ENCODE assay signal across 8 cellular contexts in the genomic region with DNA sequence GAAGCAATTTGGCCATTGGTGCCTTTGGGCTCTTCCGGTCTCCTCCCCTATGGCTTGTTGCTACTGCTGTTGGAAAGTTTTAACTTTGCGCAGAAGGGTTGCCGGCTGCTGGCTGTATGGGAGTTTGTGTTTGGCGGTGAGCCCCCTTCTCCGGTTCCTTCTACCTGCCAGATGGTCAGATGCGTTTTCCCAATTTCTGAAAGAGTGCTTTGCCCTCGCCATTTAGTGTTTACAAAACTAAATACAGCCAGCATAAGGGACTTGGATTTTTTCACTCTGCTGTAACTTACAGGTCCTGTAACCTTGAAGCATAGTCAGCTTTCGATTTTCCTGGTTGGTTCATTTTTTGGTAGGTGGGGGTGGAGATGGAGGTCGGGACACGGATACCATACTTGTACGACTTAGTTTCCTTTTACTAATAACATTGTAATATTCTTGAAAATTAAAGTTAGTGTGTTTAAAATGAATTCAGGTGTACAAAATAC. TPM values are rescaled to one million over a fixed set of nuclear protein-coding genes. Genes with fewer than 3 reads are reported as not detected.
DNase-seq lines count a peak whose midpoint lies in the region; ATAC-seq and TF ChIP-seq lines count a peak whose summit lies in the region.

No MANE protein-coding gene starts in this region.

- H3K9ac ChIP-seq in mammary epithelial cell (ENCODE audit: insufficient read depth, low read length), result peak overlapping the region; percentile 99

- H3K27ac ChIP-seq in mammary epithelial cell (ENCODE audit: insufficient read depth, low read depth, low read length), result peak overlapping the region; percentile 98
- H3K27ac ChIP-seq in thoracic aorta, result peak overlapping the region; percentile 99 to 100

- WGBS in mammary epithelial cell (ENCODE audit: low coverage, missing lambda C conversion rate), result 0% methylated on average over 11 of the region's 11 CpGs

- intact Hi-C loops in mammary epithelial cell (cut with micrococcal nuclease), result loop anchor here (1.0 to 2.0 kb wide), 4 partner anchors 19 to 161 kb away; a partner anchor contains a TSS

- CTCF ChIA-PET in mammary epithelial cell (lab: Charles Lee; ENCODE audit: low non-redundant PET), result interaction anchor here (0.5 kb wide), 1 partner anchor 93 kb away, joined by 6 read pairs; no protein-coding TSS in a partner anchor

- H3K27me3 ChIP-seq in mammary epithelial cell (ENCODE audit: insufficient read depth, low read length) (no peaks in the 10 kb centered on the region), thoracic aorta (replicated peaks; ENCODE audit: insufficient read depth) (no peaks in the 10 kb centered on the region)

- peak overlapping the region; percentile 89 for H2AFZ ChIP-seq in mammary epithelial cell (ENCODE audit: low read depth, low read length)

- H4K20me1 ChIP-seq in mammary epithelial cell (ENCODE audit: insufficient read depth, low read length), result no peaks in the 10 kb centered on the region

- no peaks in the 10 kb centered on the region for H3K36me3 ChIP-seq in mammary epithelial cell (ENCODE audit: insufficient read depth, low read length)
- no peaks in the 10 kb centered on the region for H3K36me3 ChIP-seq in thoracic aorta

- H3K9me3 ChIP-seq in mammary epithelial cell (replicated peaks; ENCODE audit: insufficient read depth, low read length), result no peaks in the 10 kb centered on the region
- no peaks in the 10 kb centered on the region for H3K9me3 ChIP-seq in thoracic aorta

- H3K4me3 ChIP-seq in mammary epithelial cell (replicated peaks in 1 of 3; ENCODE audit: insufficient read depth in 1 of 3, low read depth in 2 of 3, low read length in 3 of 3) (peak overlapping the region; percentile 80 to 100 (median 84)), thoracic aorta (peak overlapping the region; percentile 83)

- no peak for TF ChIP-seq CTCF in mammary epithelial cell (conservative IDR thresholded peaks at IDR 0.05 in 1 of 2, IDR thresholded peaks at IDR 0.05 in 1 of 2; ENCODE audit: extremely low read depth in 1 of 2, insufficient read depth in 1 of 2, low read depth in 1 of 2, low read length in 2 of 2)
- TF ChIP-seq CTCF in thoracic aorta (IDR thresholded peaks at IDR 0.05), result no peak

- ATAC-seq in HG02623 (IDR thresholded peaks at IDR 0.05; ENCODE audit: unreplicated experiment) (peak; percentile 16), thoracic aorta (ENCODE audit: insufficient number of reproducible peaks, low FRiP score, low read depth) (no peak)

- in situ Hi-C loops in mammary epithelial cell (cut with MboI; ENCODE audit: low sequenced_read_pairs in 2 of 2), result no loop called here

- no TSS peak for BruUV-seq in mammary epithelial cell (replicated peaks; lab: Mats Ljungman, UMichigan)

- dilution Hi-C loops in mammary epithelial cell (cut with HindIII; ENCODE audit: low sequenced_read_pairs), result no loop called here

- peak overlapping the region; percentile 78 for H3K4me2 ChIP-seq in mammary epithelial cell (ENCODE audit: insufficient read depth, low read depth, low read length)

- DNase-seq in activated CD8-positive, alpha-beta memory T cell treated with anti-CD3 and anti-CD28 coated beads, Interleukin-2, amount 50 U/mL, for 24 hours (ENCODE audit: extremely low read depth), result peak; percentile 51
- no peak for DNase-seq in activated CD8-positive, alpha-beta memory T cell treated with anti-CD3 and anti-CD28 coated beads for 24 hours
- DNase-seq in NCI-H1694 (lab: John Stamatoyannopoulos, UW) (peak; percentile 58), mammary epithelial cell (no peak), left kidney (ENCODE audit: low read depth, low spot score) (peak; percentile 91), thoracic aorta (ENCODE audit: low spot score) (no peak), hippocampal formation (lab: John Stamatoyannopoulos, UW) (no peak)

- H3K4me1 ChIP-seq in mammary epithelial cell (ENCODE audit: insufficient read depth, low read length) (peaks cover 13% of the 10 kb centered on the region), thoracic aorta (ENCODE audit: control insufficient read depth in 1 of 2, low read depth in 2 of 2) (peaks cover 15 to 22% of the 10 kb centered on the region in 2 donors)

- H3K79me2 ChIP-seq in mammary epithelial cell (ENCODE audit: insufficient read depth, low read length), result peaks cover 51% of the 10 kb centered on the region

RNA-seq across cellular contexts. Expression of a gene that starts 0.6 kb away (rescaled TPM):
- 10 to 100 TPM; 23.9 to 40.0 TPM for total RNA-seq in mammary epithelial cell
- 2.7 TPM for polyA plus RNA-seq in mammary epithelial cell
- 34.8 TPM for polyA minus RNA-seq in mammary epithelial cell
- total RNA-seq in thoracic aorta, result 10 to 100 TPM; 41.6 to 42.8 TPM

RNA-seq across cellular contexts. Expression of a gene that starts 19.1 kb away (rescaled TPM):
- total RNA-seq in mammary epithelial cell (100 to 1,000 TPM; 132 to 153 TPM), thoracic aorta (100 to 1,000 TPM; 259 to 506 TPM)
- 178 TPM for polyA plus RNA-seq in mammary epithelial cell
- polyA minus RNA-seq in mammary epithelial cell, result 173 TPM

RNA-seq across cellular contexts. Expression of a gene that starts 45.7 kb away (rescaled TPM):
- total RNA-seq in mammary epithelial cell (100 to 1,000 TPM; 143 to 350 TPM), thoracic aorta (100 to 1,000 TPM in 1 of 2 donors, 10 to 100 TPM in 1; 48.9 to 121 TPM)
- polyA plus RNA-seq in mammary epithelial cell, result 214 TPM
- 549 TPM for polyA minus RNA-seq in mammary epithelial cell

RNA-seq across cellular contexts. Expression of a gene that starts 46.2 kb away (rescaled TPM):
- total RNA-seq in mammary epithelial cell (100 to 1,000 TPM in 1 of 2 donors, 10 to 100 TPM in 1; 30.2 to 118 TPM), thoracic aorta (10 to 100 TPM; 26.3 to 45.0 TPM)
- polyA plus RNA-seq in mammary epithelial cell, result 168 TPM
- polyA minus RNA-seq in mammary epithelial cell, result 3.2 TPM

Comparison
In these comparisons a context has a peak if more than half of its experiments do, and no peak if none do; other contexts are left out.
1. DNase-seq: peak in activated CD8-positive, alpha-beta memory T cell treated with anti-CD3 and anti-CD28 coated beads, Interleukin-2, amount 50 U/mL, for 24 hours (single experiment), NCI-H1694 (single experiment) and left kidney (single experiment); none in activated CD8-positive, alpha-beta memory T cell treated with anti-CD3 and anti-CD28 coated beads for 24 hours (single experiment), mammary epithelial cell (single experiment), thoracic aorta (single experiment) and hippocampal formation (0 of 2).